In genomic region chr21:15751037-15751436, GRCh38 we compare ENCODE assay signal across 20 cellular contexts.
"Had no signal": no experiment of that assay in that cellular context is flagged by ENCODE, and none has a peak within 500 bp of the region (broad histone marks: within the 10 kb centered on the region; RNA-seq: fewer than 3 reads in every experiment).

No MANE protein-coding gene starts in this region.

- H3K9me3 Mint-ChIP-seq: activated naive CD4-positive, alpha-beta T cell treated with anti-CD3 and anti-CD28 coated beads, Interleukin-2, amount 50 U/mL, for 72 hours; activated T-cell treated with anti-CD3 and anti-CD28 coated beads, Interleukin-2, amount 50 U/mL, for 4 hours; central memory CD8-positive, alpha-beta T cell; naive thymus-derived CD8-positive, alpha-beta T cell; stimulated activated effector memory CD8-positive, alpha-beta T cell treated with anti-CD3 and anti-CD28 coated beads, Interleukin-12 subunit alpha, Interleukin-12 subunit beta, amount 100 ng/mL, for 72 hours; T-helper 1 cell treated with Interleukin-12 subunit alpha and Interleukin-12 subunit beta and Interleukin-4 antibody, amounts not matched to agents 30 μg/mL and 1 μg/mL, for 36 hours had no signal

- H3K9me3 ChIP-seq: gastrocnemius medialis, neutrophil had no signal

- H3K27me3 ChIP-seq: gastrocnemius medialis, neutrophil had no signal

- H3K27me3 Mint-ChIP-seq: central memory CD8-positive, alpha-beta T cell; naive thymus-derived CD8-positive, alpha-beta T cell had no signal

- H3K4me1 ChIP-seq: parathyroid adenoma had no signal

- DNase-seq: activated CD4-positive, alpha-beta T cell treated with anti-CD3 and anti-CD28 coated beads, Interleukin-2, amount 50 U/mL, for 1 hour; activated CD4-positive, CD25-positive, alpha-beta regulatory T cell treated with anti-CD3 and anti-CD28 coated beads, Interleukin-2, amount 50 U/mL, for 72 hours; activated CD8-positive, alpha-beta memory T cell treated with anti-CD3 and anti-CD28 coated beads, Interleukin-2, amount 50 U/mL, for 4 hours; activated T-cell treated with anti-CD3 and anti-CD28 coated beads, Interleukin-2, amount 50 U/mL, for 4 hours; amniotic stem cell; effector CD8-positive, alpha-beta T cell; gastrocnemius medialis; head of caudate nucleus; mesenchymal stem cell; naive thymus-derived CD8-positive, alpha-beta T cell; stimulated activated CD4-positive, alpha-beta T cell treated with anti-CD3 and anti-CD28 coated beads, Interleukin-4, amount 100 ng/mL, for 24 hours had no signal

- H2AFZ ChIP-seq: parathyroid adenoma had no signal

- ATAC-seq: activated naive CD4-positive, alpha-beta T cell treated with anti-CD3 and anti-CD28 coated beads, Interleukin-2, amount 50 U/mL, for 72 hours; activated T-cell treated with anti-CD3 and anti-CD28 coated beads, Interleukin-2, amount 50 U/mL, for 4 hours; esophagus mucosa; gastrocnemius medialis; naive thymus-derived CD8-positive, alpha-beta T cell; sciatic nerve; stimulated activated effector memory CD8-positive, alpha-beta T cell treated with anti-CD3 and anti-CD28 coated beads, Interleukin-12 subunit alpha, Interleukin-12 subunit beta, amount 100 ng/mL, for 72 hours had no signal

- H3K4me3 Mint-ChIP-seq: activated T-cell treated with anti-CD3 and anti-CD28 coated beads, Interleukin-2, amount 50 U/mL, for 4 hours; central memory CD8-positive, alpha-beta T cell; stimulated activated effector memory CD8-positive, alpha-beta T cell treated with anti-CD3 and anti-CD28 coated beads, Interleukin-12 subunit alpha, Interleukin-12 subunit beta, amount 100 ng/mL, for 72 hours; T-helper 1 cell treated with Interleukin-12 subunit alpha and Interleukin-12 subunit beta and Interleukin-4 antibody, amounts not matched to agents 30 μg/mL and 1 μg/mL, for 36 hours had no signal

- H3K36me3 ChIP-seq: gastrocnemius medialis, neutrophil had no signal

- H3K27ac ChIP-seq: coronary artery, gastrocnemius medialis, neutrophil, parathyroid adenoma had no signal

- H3K9ac ChIP-seq: parathyroid adenoma had no signal

- H3K4me3 ChIP-seq: coronary artery, gastrocnemius medialis had no signal

- H3K27ac Mint-ChIP-seq: activated naive CD4-positive, alpha-beta T cell treated with anti-CD3 and anti-CD28 coated beads, Interleukin-2, amount 50 U/mL, for 72 hours; stimulated activated effector memory CD8-positive, alpha-beta T cell treated with anti-CD3 and anti-CD28 coated beads, Interleukin-12 subunit alpha, Interleukin-12 subunit beta, amount 100 ng/mL, for 72 hours; T-helper 1 cell treated with Interleukin-12 subunit alpha and Interleukin-12 subunit beta and Interleukin-4 antibody, amounts not matched to agents 30 μg/mL and 1 μg/mL, for 36 hours had no signal
